Comparison of ENCODE assay signal across 8 cellular contexts in genomic region chr6:28953039-28953872, GRCh38. TPM values are rescaled to one million over a fixed set of nuclear protein-coding genes. Genes with fewer than 3 reads are reported as not detected.
DNase-seq lines count a peak whose midpoint lies in the region; ATAC-seq and TF ChIP-seq lines count a peak whose summit lies in the region.

No MANE protein-coding gene starts in this region.

- CTCF ChIA-PET in activated CD4-positive, alpha-beta memory T cell treated with anti-CD3 and anti-CD28 coated beads, Interleukin-2, amount 10 ng/mL, durations not matched to agents 7 days and 5 days (lab: Charles Lee), result interaction anchor here (1.8 to 2.5 kb wide), 3 partner anchors 12 to 116 kb away, joined by 5 to 9 read pairs (median 7); no protein-coding TSS in a partner anchor

- 9 to 18% methylated on average over 16 to 26 of the region's 26 CpGs for WGBS in endodermal cell (ENCODE audit: insufficient coverage in 1 of 2, insufficient read length in 1 of 2), 2 experiments

- no peaks in the 10 kb centered on the region for H3K36me3 Mint-ChIP-seq in activated CD4-positive, alpha-beta memory T cell treated with anti-CD3 and anti-CD28 coated beads, Interleukin-2, amount 10 ng/mL, durations not matched to agents 7 days and 5 days (ENCODE audit: low read depth)
- H3K36me3 Mint-ChIP-seq in endodermal cell (ENCODE audit: low read depth), result peaks cover 3% of the 10 kb centered on the region

- peak overlapping the region; percentile 97 for H3K4me3 ChIP-seq in endodermal cell (ENCODE audit: low read length)
- peak overlapping the region; percentile 48 to 72 for H3K4me3 ChIP-seq in mucosa of rectum (ENCODE audit: low read length in 2 of 2)

- H3K27me3 Mint-ChIP-seq in activated CD4-positive, alpha-beta memory T cell treated with anti-CD3 and anti-CD28 coated beads, Interleukin-2, amount 10 ng/mL, durations not matched to agents 7 days and 5 days, result peaks cover 13% of the 10 kb centered on the region
- peaks cover 3% of the 10 kb centered on the region for H3K27me3 Mint-ChIP-seq in endodermal cell (ENCODE audit: insufficient read depth)

- peaks cover 23% of the 10 kb centered on the region for H3K4me1 Mint-ChIP-seq in activated CD4-positive, alpha-beta memory T cell treated with anti-CD3 and anti-CD28 coated beads, Interleukin-2, amount 10 ng/mL, durations not matched to agents 7 days and 5 days
- H3K4me1 Mint-ChIP-seq in endodermal cell, result no peaks in the 10 kb centered on the region

- TF ChIP-seq CTCF in endodermal cell (conservative IDR thresholded peaks at IDR 0.05), result no peak

- H3K9me3 ChIP-seq in endodermal cell (ENCODE audit: control insufficient read depth, low read length), result no peaks in the 10 kb centered on the region
- no peaks in the 10 kb centered on the region for H3K9me3 ChIP-seq in mucosa of rectum (ENCODE audit: control insufficient read depth in 2 of 2, low read length in 2 of 2)

- H3K9me3 Mint-ChIP-seq in activated CD4-positive, alpha-beta memory T cell treated with anti-CD3 and anti-CD28 coated beads, Interleukin-2, amount 10 ng/mL, durations not matched to agents 7 days and 5 days, result no peaks in the 10 kb centered on the region
- H3K9me3 Mint-ChIP-seq in endodermal cell, result peaks cover 18% of the 10 kb centered on the region

- peak overlapping the region; percentile 69 for H3K4me3 Mint-ChIP-seq in activated CD4-positive, alpha-beta memory T cell treated with anti-CD3 and anti-CD28 coated beads, Interleukin-2, amount 10 ng/mL, durations not matched to agents 7 days and 5 days
- H3K4me3 Mint-ChIP-seq in endodermal cell, result peak overlapping the region; percentile 87

- peak; percentile 52 for ATAC-seq in HG02884 (IDR thresholded peaks at IDR 0.05; ENCODE audit: unreplicated experiment)
- ATAC-seq in stimulated activated naive CD8-positive, alpha-beta T cell treated with anti-CD3 and anti-CD28 coated beads, Interleukin-15, Interleukin-2, amounts not matched to agents 100 U/mL and 50 U/mL, for 24 hours, result peak; percentile 91

- H3K36me3 ChIP-seq in endodermal cell (ENCODE audit: control insufficient read depth, insufficient read depth, low read length) (no peaks in the 10 kb centered on the region), mucosa of rectum (ENCODE audit: control insufficient read depth in 2 of 2, insufficient read depth in 2 of 2, low read length in 2 of 2) (no peaks in the 10 kb centered on the region)

- H3K27ac ChIP-seq in endodermal cell (ENCODE audit: low read depth, low read length), result no peak overlapping the region
- H3K27ac ChIP-seq in mucosa of rectum (ENCODE audit: low read depth in 2 of 2, low read length in 2 of 2), result no peak overlapping the region

- H3K4me1 ChIP-seq in endodermal cell (ENCODE audit: control insufficient read depth, insufficient read depth, low read length), result no peaks in the 10 kb centered on the region
- peaks cover 0 to 4% of the 10 kb centered on the region in 2 donors for H3K4me1 ChIP-seq in mucosa of rectum (ENCODE audit: control insufficient read depth in 2 of 2, insufficient read depth in 2 of 2, low read length in 2 of 2)

- peak; percentile 73 for DNase-seq in EH (ENCODE audit: low read depth)
- DNase-seq in NCI-H748 (lab: John Stamatoyannopoulos, UW; ENCODE audit: unreplicated experiment), result peak; percentile 83
- peak; percentile 55 for DNase-seq in activated CD4-positive, alpha-beta memory T cell treated with anti-CD3 and anti-CD28 coated beads, Interleukin-2, amount 10 ng/mL, durations not matched to agents 7 days and 5 days
- DNase-seq in endodermal cell, result peak; percentile 84
- DNase-seq in stimulated activated naive CD8-positive, alpha-beta T cell treated with anti-CD3 and anti-CD28 coated beads, Interleukin-15, Interleukin-2, amounts not matched to agents 100 U/mL and 50 U/mL, for 24 hours, result peak; percentile 68
- no peak for DNase-seq in NCI-H128 (lab: John Stamatoyannopoulos, UW; ENCODE audit: unreplicated experiment)

- H3K9ac ChIP-seq in endodermal cell (ENCODE audit: extremely low read depth, low read length, poor library complexity, severe bottlenecking), result peak overlapping the region; percentile 45
- H3K9ac ChIP-seq in mucosa of rectum (ENCODE audit: low read depth in 1 of 2, low read length in 2 of 2), result peak overlapping the region; percentile 13 to 32

- no peak overlapping the region for H3K27ac Mint-ChIP-seq in activated CD4-positive, alpha-beta memory T cell treated with anti-CD3 and anti-CD28 coated beads, Interleukin-2, amount 10 ng/mL, durations not matched to agents 7 days and 5 days
- H3K27ac Mint-ChIP-seq in endodermal cell, result peak overlapping the region; percentile 60

- POLR2A ChIA-PET in activated CD4-positive, alpha-beta memory T cell treated with anti-CD3 and anti-CD28 coated beads, Interleukin-2, amount 10 ng/mL, durations not matched to agents 7 days and 5 days (lab: Charles Lee), result no interaction called here

- peaks cover 18% of the 10 kb centered on the region for H3K27me3 ChIP-seq in endodermal cell (ENCODE audit: control insufficient read depth, insufficient read depth, low read length, poor library complexity, severe bottlenecking)
- peaks cover 3 to 4% of the 10 kb centered on the region in 2 donors for H3K27me3 ChIP-seq in mucosa of rectum (ENCODE audit: control insufficient read depth in 2 of 2, insufficient read depth in 2 of 2, low read length in 2 of 2)

RNA-seq across cellular contexts. Expression of gene TRIM27, which starts 29.5 kb away (rescaled TPM):
- total RNA-seq in activated CD4-positive, alpha-beta memory T cell treated with anti-CD3 and anti-CD28 coated beads, Interleukin-2, amount 10 ng/mL, durations not matched to agents 7 days and 5 days, result 10 to 100 TPM; 56.8 to 58.0 TPM
- total RNA-seq in endodermal cell, result 10 to 100 TPM; 81.8 to 82.7 TPM
- 53.4 TPM for polyA plus RNA-seq in endodermal cell (2013, experiment 1 of 2)
- polyA plus RNA-seq in endodermal cell (2013, experiment 2 of 2), result 50.1 TPM

RNA-seq across cellular contexts. Expression of gene ZNF311, which starts 51.9 kb away (rescaled TPM):
- total RNA-seq in activated CD4-positive, alpha-beta memory T cell treated with anti-CD3 and anti-CD28 coated beads, Interleukin-2, amount 10 ng/mL, durations not matched to agents 7 days and 5 days, result under 1 TPM; 0.53 to 0.65 TPM
- 1 to 10 TPM; 2.2 to 6.5 TPM for total RNA-seq in endodermal cell
- 0.53 TPM for polyA plus RNA-seq in endodermal cell (2013, experiment 1 of 2)
- polyA plus RNA-seq in endodermal cell (2013, experiment 2 of 2), result 0.46 TPM
